24 cellular contexts compared by ENCODE assay signal in genomic region chr13:113084943-113085540, GRCh38. TPM values are rescaled to one million over a fixed set of nuclear protein-coding genes. Genes with fewer than 3 reads are reported as not detected.
"Had no signal": no experiment of that assay in that cellular context is flagged by ENCODE, and none has a peak within 500 bp of the region (broad histone marks: within the 10 kb centered on the region; RNA-seq: fewer than 3 reads in every experiment).

No MANE protein-coding gene starts in this region.

- FAIRE-seq: colon, frontal cortex, pancreas, TTC549 had no signal

- H3K27ac ChIP-seq: body of pancreas, cardiac muscle cell, esophagus muscularis mucosa, neutrophil, pancreas, WERI-Rb-1 had no signal

- H3K27me3 Mint-ChIP-seq: activated CD4-positive, alpha-beta T cell treated with anti-CD3 and anti-CD28 coated beads, Interleukin-2, amount 10 ng/mL, durations not matched to agents 7 days and 5 days; activated CD8-positive, alpha-beta memory T cell treated with anti-CD3 and anti-CD28 coated beads, Interleukin-2, amount 10 ng/mL, durations not matched to agents 7 days and 5 days; activated CD8-positive, alpha-beta T cell treated with anti-CD3 and anti-CD28 coated beads for 36 hours; activated naive CD8-positive, alpha-beta T cell treated with anti-CD3 and anti-CD28 coated beads, Interleukin-2, amount 50 U/mL, for 24 hours; naive thymus-derived CD4-positive, alpha-beta T cell had no signal

- H3K27ac Mint-ChIP-seq: activated CD4-positive, alpha-beta T cell treated with anti-CD3 and anti-CD28 coated beads, Interleukin-2, amount 10 ng/mL, durations not matched to agents 7 days and 5 days; activated CD8-positive, alpha-beta memory T cell treated with anti-CD3 and anti-CD28 coated beads, Interleukin-2, amount 10 ng/mL, durations not matched to agents 7 days and 5 days; activated CD8-positive, alpha-beta T cell treated with anti-CD3 and anti-CD28 coated beads for 36 hours; activated naive CD8-positive, alpha-beta T cell treated with anti-CD3 and anti-CD28 coated beads, Interleukin-2, amount 50 U/mL, for 24 hours; activated T-helper 1 cell treated with anti-CD3 and anti-CD28 coated beads, Interleukin-12 subunit alpha, Interleukin-12 subunit beta, Interleukin-2, Interleukin-4 antibody, amounts not matched to agents 30 ng/mL and 10 ng/mL and 1 ng/mL, durations not matched to agents 14 hours and 24 hours and 36 hours; naive thymus-derived CD4-positive, alpha-beta T cell had no signal

- DNase-seq: activated CD4-positive, alpha-beta T cell treated with anti-CD3 and anti-CD28 coated beads, Interleukin-2, amount 10 ng/mL, durations not matched to agents 7 days and 5 days; activated CD4-positive, CD25-positive, alpha-beta regulatory T cell treated with anti-CD3 and anti-CD28 coated beads, Interleukin-2, amount 50 U/mL, for 72 hours; activated CD8-positive, alpha-beta memory T cell treated with anti-CD3 and anti-CD28 coated beads, Interleukin-2, amount 10 ng/mL, durations not matched to agents 7 days and 5 days; activated CD8-positive, alpha-beta T cell treated with anti-CD3 and anti-CD28 coated beads for 36 hours; activated gamma-delta T cell; activated naive CD4-positive, alpha-beta T cell treated with anti-CD3 and anti-CD28 coated beads, Interleukin-2, amount 50 U/mL, for 16 hours; activated naive CD8-positive, alpha-beta T cell treated with anti-CD3 and anti-CD28 coated beads, Interleukin-2, amount 50 U/mL, for 24 hours; body of pancreas; hypothalamus; naive thymus-derived CD4-positive, alpha-beta T cell; stimulated activated CD4-positive, alpha-beta T cell treated with anti-CD3 and anti-CD28 coated beads, Interleukin-4, amount 100 ng/mL, for 24 hours; stimulated activated naive CD8-positive, alpha-beta T cell treated with anti-CD3 and anti-CD28 coated beads, Interleukin-15, Interleukin-2, amounts not matched to agents 100 U/mL and 50 U/mL, for 24 hours; thyroid gland; WERI-Rb-1 had no signal

- H3K4me1 ChIP-seq: body of pancreas, pancreas had no signal

- H3K9me3 ChIP-seq: body of pancreas, esophagus muscularis mucosa, neutrophil, pancreas, thyroid gland had no signal

- H3K36me3 ChIP-seq: neutrophil had no signal

- H3K9me3 Mint-ChIP-seq: activated CD4-positive, alpha-beta T cell treated with anti-CD3 and anti-CD28 coated beads, Interleukin-2, amount 10 ng/mL, durations not matched to agents 7 days and 5 days; activated CD8-positive, alpha-beta T cell treated with anti-CD3 and anti-CD28 coated beads for 36 hours; activated naive CD8-positive, alpha-beta T cell treated with anti-CD3 and anti-CD28 coated beads, Interleukin-2, amount 50 U/mL, for 24 hours; activated T-helper 1 cell treated with anti-CD3 and anti-CD28 coated beads, Interleukin-12 subunit alpha, Interleukin-12 subunit beta, Interleukin-2, Interleukin-4 antibody, amounts not matched to agents 30 ng/mL and 10 ng/mL and 1 ng/mL, durations not matched to agents 14 hours and 24 hours and 36 hours; naive thymus-derived CD4-positive, alpha-beta T cell had no signal

- H3K4me3 Mint-ChIP-seq: activated CD4-positive, alpha-beta T cell treated with anti-CD3 and anti-CD28 coated beads, Interleukin-2, amount 10 ng/mL, durations not matched to agents 7 days and 5 days; activated CD8-positive, alpha-beta memory T cell treated with anti-CD3 and anti-CD28 coated beads, Interleukin-2, amount 10 ng/mL, durations not matched to agents 7 days and 5 days; activated CD8-positive, alpha-beta T cell treated with anti-CD3 and anti-CD28 coated beads for 36 hours; activated naive CD8-positive, alpha-beta T cell treated with anti-CD3 and anti-CD28 coated beads, Interleukin-2, amount 50 U/mL, for 24 hours; activated T-helper 1 cell treated with anti-CD3 and anti-CD28 coated beads, Interleukin-12 subunit alpha, Interleukin-12 subunit beta, Interleukin-2, Interleukin-4 antibody, amounts not matched to agents 30 ng/mL and 10 ng/mL and 1 ng/mL, durations not matched to agents 14 hours and 24 hours and 36 hours; naive thymus-derived CD4-positive, alpha-beta T cell had no signal

- ATAC-seq: activated CD8-positive, alpha-beta memory T cell treated with anti-CD3 and anti-CD28 coated beads, Interleukin-2, amount 10 ng/mL, durations not matched to agents 7 days and 5 days; activated CD8-positive, alpha-beta T cell treated with anti-CD3 and anti-CD28 coated beads for 36 hours; activated naive CD8-positive, alpha-beta T cell treated with anti-CD3 and anti-CD28 coated beads, Interleukin-2, amount 50 U/mL, for 24 hours; body of pancreas; naive thymus-derived CD4-positive, alpha-beta T cell; pancreas; stimulated activated naive CD8-positive, alpha-beta T cell treated with anti-CD3 and anti-CD28 coated beads, Interleukin-15, Interleukin-2, amounts not matched to agents 100 U/mL and 50 U/mL, for 24 hours had no signal

- H3K36me3 Mint-ChIP-seq: activated CD8-positive, alpha-beta memory T cell treated with anti-CD3 and anti-CD28 coated beads, Interleukin-2, amount 10 ng/mL, durations not matched to agents 7 days and 5 days had no signal

- H3K4me3 ChIP-seq: body of pancreas, cardiac muscle cell, esophagus muscularis mucosa, lung, pancreas, thyroid gland had no signal

- H3K4me1 Mint-ChIP-seq: activated CD4-positive, alpha-beta T cell treated with anti-CD3 and anti-CD28 coated beads, Interleukin-2, amount 10 ng/mL, durations not matched to agents 7 days and 5 days; activated CD8-positive, alpha-beta memory T cell treated with anti-CD3 and anti-CD28 coated beads, Interleukin-2, amount 10 ng/mL, durations not matched to agents 7 days and 5 days; activated naive CD8-positive, alpha-beta T cell treated with anti-CD3 and anti-CD28 coated beads, Interleukin-2, amount 50 U/mL, for 24 hours; naive thymus-derived CD4-positive, alpha-beta T cell had no signal

RNA-seq across cellular contexts. Expression of gene F7, which starts 20.5 kb away (rescaled TPM):
- total RNA-seq: activated CD4-positive, alpha-beta T cell treated with anti-CD3 and anti-CD28 coated beads, Interleukin-2, amount 10 ng/mL, durations not matched to agents 7 days and 5 days; activated CD8-positive, alpha-beta memory T cell treated with anti-CD3 and anti-CD28 coated beads, Interleukin-2, amount 10 ng/mL, durations not matched to agents 7 days and 5 days; activated T-helper 1 cell treated with anti-CD3 and anti-CD28 coated beads, Interleukin-12 subunit alpha, Interleukin-12 subunit beta, Interleukin-2, Interleukin-4 antibody, amounts not matched to agents 30 ng/mL and 10 ng/mL and 1 ng/mL, durations not matched to agents 14 hours and 24 hours and 36 hours; body of pancreas; thyroid gland; ureter had no signal
- polyA plus RNA-seq: cardiac muscle cell; naive thymus-derived CD4-positive, alpha-beta T cell had no signal

RNA-seq across cellular contexts. Expression of gene F10, which starts 37.6 kb away (rescaled TPM):
- total RNA-seq: activated CD4-positive, alpha-beta T cell treated with anti-CD3 and anti-CD28 coated beads, Interleukin-2, amount 10 ng/mL, durations not matched to agents 7 days and 5 days; activated CD8-positive, alpha-beta memory T cell treated with anti-CD3 and anti-CD28 coated beads, Interleukin-2, amount 10 ng/mL, durations not matched to agents 7 days and 5 days; activated CD8-positive, alpha-beta T cell treated with anti-CD3 and anti-CD28 coated beads for 36 hours; activated T-helper 1 cell treated with anti-CD3 and anti-CD28 coated beads, Interleukin-12 subunit alpha, Interleukin-12 subunit beta, Interleukin-2, Interleukin-4 antibody, amounts not matched to agents 30 ng/mL and 10 ng/mL and 1 ng/mL, durations not matched to agents 14 hours and 24 hours and 36 hours; naive thymus-derived CD4-positive, alpha-beta T cell had no signal
- polyA plus RNA-seq: naive thymus-derived CD4-positive, alpha-beta T cell had no signal
